In the genomic region with DNA sequence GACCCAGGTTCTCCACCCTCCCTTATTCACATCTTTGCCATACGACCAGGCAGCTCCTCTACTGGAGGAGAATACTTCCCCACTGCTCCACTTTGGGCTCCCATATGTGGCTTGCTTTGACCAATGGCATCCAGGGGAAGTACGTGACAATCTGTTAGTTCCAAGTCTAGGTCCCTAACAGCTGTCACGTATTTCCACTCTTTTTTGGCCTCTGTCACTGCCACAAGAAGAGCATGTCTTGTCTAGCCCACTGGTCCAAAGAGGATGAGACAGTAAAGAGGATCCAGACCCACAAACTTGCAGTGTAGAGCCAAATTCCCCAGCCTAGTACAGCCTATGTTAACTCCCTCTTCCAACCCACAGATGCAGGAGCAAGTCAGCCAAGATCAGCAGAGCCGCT, we compare ENCODE assay signal across 23 cellular contexts.
"Had no signal": no experiment of that assay in that cellular context is flagged by ENCODE, and none has a peak within 500 bp of the region (broad histone marks: within the 10 kb centered on the region; RNA-seq: fewer than 3 reads in every experiment).

No MANE protein-coding gene starts in this region.

- H3K27me3 ChIP-seq: heart left ventricle, stomach, transverse colon had no signal

- H3K4me3 ChIP-seq: coronary artery, heart left ventricle, left ventricle myocardium inferior, lung, mucosa of descending colon, skin epidermis, stomach, thoracic aorta, transverse colon had no signal

- FAIRE-seq: endothelial cell of umbilical vein, frontal cortex, kidney had no signal

- DNase-seq: effector CD4-positive, alpha-beta T cell; endodermal cell; heart left ventricle; hippocampal formation; immature natural killer cell; kidney; left cardiac atrium; left ventricle myocardium inferior; mucosa of descending colon; natural killer cell; posterior cingulate gyrus; stimulated activated CD4-positive, alpha-beta T cell treated with anti-CD3 and anti-CD28 coated beads, Interleukin-2, amount 100 ng/mL, for 24 hours; stimulated activated CD4-positive, alpha-beta T cell treated with anti-CD3 and anti-CD28 coated beads, Interleukin-4, amount 100 ng/mL, for 4 hours; stimulated activated naive B cell treated with anti-CD40 and anti-IgM and Interleukin-4, amounts not matched to agents 10 μg/mL and 1 μg/mL and 100 μg/mL, for 72 hours; stomach; transverse colon had no signal

- H3K9me3 ChIP-seq: mucosa of descending colon, stomach, thoracic aorta, transverse colon had no signal

- H3K27ac ChIP-seq: coronary artery, left ventricle myocardium inferior, skin epidermis, stomach, thoracic aorta, transverse colon had no signal

- ATAC-seq: heart left ventricle; left cardiac atrium; mucosa of descending colon; natural killer cell; sciatic nerve; stimulated activated naive B cell treated with anti-CD40 and anti-IgM and Interleukin-4, amounts not matched to agents 10 μg/mL and 1 μg/mL and 100 μg/mL, for 72 hours had no signal

- H3K4me1 ChIP-seq: stomach had no signal

- H3K36me3 ChIP-seq: heart left ventricle, left ventricle myocardium inferior, stomach, thoracic aorta, transverse colon had no signal
